8 cellular contexts compared by ENCODE assay signal in genomic region chr9:121550569-121551512, GRCh38. TPM values are rescaled to one million over a fixed set of nuclear protein-coding genes. Genes with fewer than 3 reads are reported as not detected.
DNase-seq lines count a peak whose midpoint lies in the region; ATAC-seq and TF ChIP-seq lines count a peak whose summit lies in the region.

No MANE protein-coding gene starts in this region.

- ATAC-seq in HG02852 (IDR thresholded peaks at IDR 0.05; ENCODE audit: unreplicated experiment) (peak; percentile 45), GM19035 (IDR thresholded peaks at IDR 0.05; ENCODE audit: unreplicated experiment) (no peak)

- peak overlapping the region; percentile 58 for H3K4me3 Mint-ChIP-seq in chondrocyte (ENCODE audit: unreplicated experiment)

- no peaks in the 10 kb centered on the region for H3K27me3 Mint-ChIP-seq in chondrocyte (ENCODE audit: low read depth)

- TF ChIP-seq CTCF in chondrocyte (IDR thresholded peaks at IDR 0.05): peak; percentile 99

- H3K9me3 Mint-ChIP-seq in chondrocyte (ENCODE audit: low read depth): no peaks in the 10 kb centered on the region

- no peaks in the 10 kb centered on the region for H3K36me3 Mint-ChIP-seq in chondrocyte (ENCODE audit: low read depth)

- DNase-seq in DMS79 (lab: John Stamatoyannopoulos, UW) (peak; percentile 30), NCI-H2196 treated with DMSO at 0.1 percent for 48 hours (lab: John Stamatoyannopoulos, UW; ENCODE audit: unreplicated experiment) (peak; percentile 71), chondrocyte (ENCODE audit: low spot score) (no peak), kidney tubule cell (ENCODE audit: low spot score) (peak; percentile 81)
- peak; percentile 52 to 71 for DNase-seq in activated CD4-positive, alpha-beta T cell treated with anti-CD3 and anti-CD28 coated beads for 24 hours (ENCODE audit: low read depth in 2 of 2)
- DNase-seq in stimulated activated CD4-positive, alpha-beta T cell treated with anti-CD3 and anti-CD28 coated beads, Interleukin-1b, Interleukin-23, amount 100 ng/mL, for 48 hours: peak; percentile 74

- peaks cover 17% of the 10 kb centered on the region for H3K4me1 Mint-ChIP-seq in chondrocyte (ENCODE audit: low read depth)

- no peak overlapping the region for H3K27ac Mint-ChIP-seq in chondrocyte (ENCODE audit: unreplicated experiment)

RNA-seq across cellular contexts. Expression of gene GGTA1, which starts 51.2 kb away (rescaled TPM):
- total RNA-seq in chondrocyte: 0.46 to 3.2 TPM (median 2.5 TPM) in 3 replicates
